ENCODE assay signal across 1 cellular context in genomic region chrX:39874202-39874816, GRCh38.
TF ChIP-seq lines count a peak whose summit lies in the region.

No MANE protein-coding gene starts in this region.

TF ChIP-seq in WTC11, 78 proteins besides CTCF, POLR2A, EP300 and RAD21 (continued from another document):
- TF ChIP-seq ZNF425 (CRISPR knock-in tag; conservative IDR thresholded peaks at IDR 0.05): no peak
- TF ChIP-seq ZSCAN18 (CRISPR knock-in tag; IDR thresholded peaks at IDR 0.05): no peak
- TF ChIP-seq HMGXB4 (CRISPR knock-in tag; IDR thresholded peaks at IDR 0.05): no peak
- TF ChIP-seq FOXP4 (CRISPR knock-in tag; IDR thresholded peaks at IDR 0.05): no peak
- no peak for TF ChIP-seq TEAD4 (CRISPR knock-in tag; IDR thresholded peaks at IDR 0.05)
- TF ChIP-seq ETV6 (CRISPR knock-in tag; IDR thresholded peaks at IDR 0.05): no peak
- TF ChIP-seq NFE2L1 (CRISPR knock-in tag; IDR thresholded peaks at IDR 0.05): no peak
- TF ChIP-seq USF1 (CRISPR knock-in tag; IDR thresholded peaks at IDR 0.05): no peak
- TF ChIP-seq ZNF121 (CRISPR knock-in tag; IDR thresholded peaks at IDR 0.05): no peak
- no peak for TF ChIP-seq IRF1 (CRISPR knock-in tag; IDR thresholded peaks at IDR 0.05)
- TF ChIP-seq PRDM15 (CRISPR knock-in tag; IDR thresholded peaks at IDR 0.05): no peak
- no peak for TF ChIP-seq KAT7 (CRISPR knock-in tag; IDR thresholded peaks at IDR 0.05; ENCODE audit: borderline replicate concordance)
- TF ChIP-seq ZNF671 (CRISPR knock-in tag; IDR thresholded peaks at IDR 0.05): no peak
